23 cellular contexts compared by ENCODE assay signal in genomic region chr16:26593700-26594099, GRCh38.
"Had no signal": no experiment of that assay in that cellular context is flagged by ENCODE, and none has a peak within 500 bp of the region (broad histone marks: within the 10 kb centered on the region; RNA-seq: fewer than 3 reads in every experiment).

No MANE protein-coding gene starts in this region.

- H3K27me3 Mint-ChIP-seq: memory B cell; stimulated activated memory B cell treated with anti-CD40 and anti-IgM and Interleukin-4, amounts not matched to agents 10 μg/mL and 1 μg/mL and 100 μg/mL, for 72 hours had no signal

- H3K9me3 Mint-ChIP-seq: memory B cell; neural crest cell; stimulated activated memory B cell treated with anti-CD40 and anti-IgM and Interleukin-4, amounts not matched to agents 10 μg/mL and 1 μg/mL and 100 μg/mL, for 72 hours had no signal

- H3K36me3 Mint-ChIP-seq: memory B cell; stimulated activated memory B cell treated with anti-CD40 and anti-IgM and Interleukin-4, amounts not matched to agents 10 μg/mL and 1 μg/mL and 100 μg/mL, for 72 hours had no signal

- H3K36me3 ChIP-seq: esophagus squamous epithelium, heart right ventricle, pancreas, prostate gland, sigmoid colon, suprapubic skin, tibial artery, upper lobe of right lung had no signal

- H3K4me1 Mint-ChIP-seq: memory B cell; neural crest cell; stimulated activated memory B cell treated with anti-CD40 and anti-IgM and Interleukin-4, amounts not matched to agents 10 μg/mL and 1 μg/mL and 100 μg/mL, for 72 hours had no signal

- DNase-seq: activated CD4-positive, alpha-beta T cell treated with anti-CD3 and anti-CD28 coated beads for 48 hours; activated CD8-positive, alpha-beta T cell treated with anti-CD3 and anti-CD28 coated beads, Interleukin-2, amount 10 ng/mL, durations not matched to agents 7 days and 5 days; activated naive CD4-positive, alpha-beta T cell treated with Interleukin-2 at 50 U/mL for 16 hours; amygdala; caudate nucleus; esophagus squamous epithelium; foreskin melanocyte; heart right ventricle; midbrain; naive thymus-derived CD4-positive, alpha-beta T cell; nucleus accumbens; pancreas; sigmoid colon; small intestine; stimulated activated CD4-positive, alpha-beta T cell treated with anti-CD3 and anti-CD28 coated beads, Interleukin-4, amount 100 ng/mL, for 24 hours; tibial artery; upper lobe of right lung had no signal

- H3K27ac Mint-ChIP-seq: memory B cell; stimulated activated memory B cell treated with anti-CD40 and anti-IgM and Interleukin-4, amounts not matched to agents 10 μg/mL and 1 μg/mL and 100 μg/mL, for 72 hours had no signal

- H3K4me3 ChIP-seq: esophagus squamous epithelium, heart right ventricle, pancreas, prostate gland, sigmoid colon, suprapubic skin, tibial artery, upper lobe of right lung had no signal

- H3K27ac ChIP-seq: esophagus squamous epithelium, heart right ventricle, pancreas, prostate gland, sigmoid colon, suprapubic skin, tibial artery, upper lobe of right lung, VCaP had no signal

- ATAC-seq: activated CD8-positive, alpha-beta T cell treated with anti-CD3 and anti-CD28 coated beads, Interleukin-2, amount 10 ng/mL, durations not matched to agents 7 days and 5 days; heart right ventricle; naive thymus-derived CD4-positive, alpha-beta T cell; pancreas; stimulated activated memory B cell treated with anti-CD40 and anti-IgM and Interleukin-4, amounts not matched to agents 10 μg/mL and 1 μg/mL and 100 μg/mL, for 72 hours; upper lobe of right lung had no signal

- H3K9me3 ChIP-seq: esophagus squamous epithelium, heart right ventricle, pancreas, prostate gland, sigmoid colon, suprapubic skin, tibial artery, upper lobe of right lung had no signal

- H3K4me3 Mint-ChIP-seq: activated CD8-positive, alpha-beta T cell treated with anti-CD3 and anti-CD28 coated beads, Interleukin-2, amount 10 ng/mL, durations not matched to agents 7 days and 5 days; memory B cell; neural crest cell; stimulated activated memory B cell treated with anti-CD40 and anti-IgM and Interleukin-4, amounts not matched to agents 10 μg/mL and 1 μg/mL and 100 μg/mL, for 72 hours had no signal

- H3K4me1 ChIP-seq: esophagus squamous epithelium, heart right ventricle, pancreas, prostate gland, sigmoid colon, suprapubic skin, tibial artery, upper lobe of right lung had no signal

- H3K27me3 ChIP-seq: esophagus squamous epithelium, sigmoid colon, suprapubic skin, tibial artery, upper lobe of right lung had no signal
